ENCODE assay signal across 34 cellular contexts in genomic region chr19:8150998-8151397, GRCh38. TPM values are rescaled to one million over a fixed set of nuclear protein-coding genes. Genes with fewer than 3 reads are reported as not detected.
"Had no signal": no experiment of that assay in that cellular context is flagged by ENCODE, and none has a peak within 500 bp of the region (broad histone marks: within the 10 kb centered on the region; RNA-seq: fewer than 3 reads in every experiment).

No MANE protein-coding gene starts in this region.

- H3K27ac ChIP-seq: brain microvascular endothelial cell, gastrocnemius medialis, hepatocyte, pancreas, right atrium auricular region, suprapubic skin, tibial artery, VCaP had no signal

- H3K9me3 ChIP-seq: gastrocnemius medialis, pancreas, right atrium auricular region, suprapubic skin, tibial artery had no signal

- H3K27me3 ChIP-seq: pancreas had no signal

- H3K4me3 Mint-ChIP-seq: activated CD4-positive, alpha-beta memory T cell treated with anti-CD3 and anti-CD28 coated beads for 36 hours; activated naive CD4-positive, alpha-beta T cell treated with anti-CD3 and anti-CD28 coated beads, Interleukin-2, amount 10 ng/mL, durations not matched to agents 7 days and 5 days; effector memory CD8-positive, alpha-beta T cell had no signal

- H3K9me3 Mint-ChIP-seq: activated CD4-positive, alpha-beta memory T cell treated with anti-CD3 and anti-CD28 coated beads for 36 hours; activated naive CD4-positive, alpha-beta T cell treated with anti-CD3 and anti-CD28 coated beads, Interleukin-2, amount 10 ng/mL, durations not matched to agents 7 days and 5 days; effector memory CD8-positive, alpha-beta T cell had no signal

- H3K4me2 ChIP-seq: hepatocyte had no signal

- H3K4me3 ChIP-seq: gastrocnemius medialis, hepatocyte, pancreas, right atrium auricular region, suprapubic skin, tibial artery had no signal

- H3K36me3 Mint-ChIP-seq: activated CD4-positive, alpha-beta memory T cell treated with anti-CD3 and anti-CD28 coated beads for 36 hours; activated naive CD4-positive, alpha-beta T cell treated with anti-CD3 and anti-CD28 coated beads, Interleukin-2, amount 10 ng/mL, durations not matched to agents 7 days and 5 days had no signal

- H3K27ac Mint-ChIP-seq: activated CD4-positive, alpha-beta memory T cell treated with anti-CD3 and anti-CD28 coated beads for 36 hours; activated naive CD4-positive, alpha-beta T cell treated with anti-CD3 and anti-CD28 coated beads, Interleukin-2, amount 10 ng/mL, durations not matched to agents 7 days and 5 days; effector memory CD8-positive, alpha-beta T cell; naive thymus-derived CD4-positive, alpha-beta T cell had no signal

- H2AFZ ChIP-seq: hepatocyte had no signal

- DNase-seq: activated CD4-positive, alpha-beta memory T cell treated with anti-CD3 and anti-CD28 coated beads for 36 hours; activated CD4-positive, alpha-beta T cell treated with anti-CD3 and anti-CD28 coated beads for 48 hours; activated CD8-positive, alpha-beta memory T cell treated with anti-CD3 and anti-CD28 coated beads, Interleukin-2, amount 50 U/mL, for 4 hours; activated gamma-delta T cell; activated naive CD4-positive, alpha-beta T cell treated with anti-CD3 and anti-CD28 coated beads, Interleukin-2, amount 10 ng/mL, durations not matched to agents 7 days and 5 days; activated T-cell treated with anti-CD3 and anti-CD28 coated beads, Interleukin-2, amount 50 U/mL, for 1 hour; amniotic stem cell; brain microvascular endothelial cell; caudate nucleus; cortex of kidney; effector memory CD8-positive, alpha-beta T cell; erythroblast; gastrocnemius medialis; glutamatergic neuron; left cardiac atrium; left ventricle myocardium superior; midbrain; naive thymus-derived CD4-positive, alpha-beta T cell; pancreas; stimulated activated CD4-positive, alpha-beta T cell treated with anti-CD3 and anti-CD28 coated beads, Interleukin-15, amount 100 ng/mL, for 24 hours; stimulated activated CD4-positive, alpha-beta T cell treated with anti-CD3 and anti-CD28 coated beads, Interleukin-2, amount 100 ng/mL, for 24 hours; stimulated activated naive CD4-positive, alpha-beta T cell; T-helper 9 cell; tibial artery had no signal

- H3K36me3 ChIP-seq: brain microvascular endothelial cell, gastrocnemius medialis, pancreas, right atrium auricular region, suprapubic skin, tibial artery had no signal

- ATAC-seq: activated CD4-positive, CD25-positive, alpha-beta regulatory T cell treated with anti-CD3 and anti-CD28 coated beads, Interleukin-2, amount 50 U/mL, for 24 hours; effector memory CD8-positive, alpha-beta T cell; gastrocnemius medialis; left cardiac atrium; left ventricle myocardium superior; naive thymus-derived CD4-positive, alpha-beta T cell; pancreas had no signal

RNA-seq across cellular contexts. Expression of gene FBN3, which starts 1.6 kb away (rescaled TPM):
- total RNA-seq: activated CD4-positive, alpha-beta memory T cell treated with anti-CD3 and anti-CD28 coated beads for 36 hours; activated CD8-positive, alpha-beta memory T cell treated with anti-CD3 and anti-CD28 coated beads for 36 hours; left cardiac atrium; left ventricle myocardium superior; lung microvascular endothelial cell; naive thymus-derived CD4-positive, alpha-beta T cell; pulmonary artery endothelial cell; right atrium auricular region had no signal
- polyA plus RNA-seq: keratinocyte; naive thymus-derived CD4-positive, alpha-beta T cell; urinary bladder had no signal
